In the genomic region with DNA sequence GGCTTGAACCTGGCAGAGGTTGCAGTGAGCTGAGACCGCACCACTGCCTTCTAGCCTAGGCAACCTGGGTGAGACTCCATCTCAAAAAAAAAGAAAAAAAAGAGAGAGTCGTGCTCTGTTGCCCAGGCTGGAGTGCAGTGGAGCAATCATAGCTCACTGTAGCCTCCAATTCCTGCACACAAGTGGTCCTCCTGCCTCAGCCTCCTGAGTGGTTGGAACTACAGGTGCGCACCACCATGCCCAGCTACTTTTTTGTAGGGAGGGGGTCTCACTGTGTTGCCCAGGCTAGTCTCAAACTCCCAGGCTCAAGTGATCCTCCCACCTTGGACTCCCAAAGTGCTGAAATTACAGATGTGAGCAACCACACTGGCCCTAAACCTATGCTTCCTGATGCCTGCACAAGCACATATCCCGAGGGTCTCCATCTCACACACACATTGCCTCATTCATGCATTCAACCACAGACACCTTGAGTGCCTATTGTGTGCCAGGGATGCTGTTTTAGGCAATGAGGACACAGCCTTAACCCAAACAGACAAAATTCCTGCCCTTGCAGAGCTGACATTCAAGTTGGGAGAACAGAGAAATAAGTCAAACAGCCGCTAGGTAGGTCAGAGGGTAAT, we compare ENCODE assay signal across 1 cellular context.
TF ChIP-seq lines count a peak whose summit lies in the region.

No MANE protein-coding gene starts in this region.

TF ChIP-seq in HepG2, 621 proteins besides CTCF, POLR2A, EP300 and RAD21:
- TF ChIP-seq TRIM24 (CRISPR knock-in tag; IDR thresholded peaks at IDR 0.05) = no peak
- TF ChIP-seq FOXJ3 (CRISPR knock-in tag; IDR thresholded peaks at IDR 0.05; ENCODE audit: borderline replicate concordance) = no peak
- TF ChIP-seq ZNF121 (CRISPR knock-in tag; IDR thresholded peaks at IDR 0.05) = peak; percentile 45
- TF ChIP-seq ZNF451 (CRISPR knock-in tag; IDR thresholded peaks at IDR 0.05) = no peak
- TF ChIP-seq MEF2D (CRISPR knock-in tag; IDR thresholded peaks at IDR 0.05) = no peak
- no peak for TF ChIP-seq ZSCAN21 (CRISPR knock-in tag; IDR thresholded peaks at IDR 0.05; ENCODE audit: borderline replicate concordance)
- TF ChIP-seq, protein P1, sequence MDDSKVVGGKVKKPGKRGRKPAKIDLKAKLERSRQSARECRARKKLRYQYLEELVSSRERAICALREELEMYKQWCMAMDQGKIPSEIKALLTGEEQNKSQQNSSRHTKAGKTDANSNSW (CRISPR knock-in tag; IDR thresholded peaks at IDR 0.05; ENCODE audit: borderline replicate concordance) = no peak
- no peak for TF ChIP-seq KDM4B (CRISPR knock-in tag; IDR thresholded peaks at IDR 0.05)
- TF ChIP-seq, protein P2, sequence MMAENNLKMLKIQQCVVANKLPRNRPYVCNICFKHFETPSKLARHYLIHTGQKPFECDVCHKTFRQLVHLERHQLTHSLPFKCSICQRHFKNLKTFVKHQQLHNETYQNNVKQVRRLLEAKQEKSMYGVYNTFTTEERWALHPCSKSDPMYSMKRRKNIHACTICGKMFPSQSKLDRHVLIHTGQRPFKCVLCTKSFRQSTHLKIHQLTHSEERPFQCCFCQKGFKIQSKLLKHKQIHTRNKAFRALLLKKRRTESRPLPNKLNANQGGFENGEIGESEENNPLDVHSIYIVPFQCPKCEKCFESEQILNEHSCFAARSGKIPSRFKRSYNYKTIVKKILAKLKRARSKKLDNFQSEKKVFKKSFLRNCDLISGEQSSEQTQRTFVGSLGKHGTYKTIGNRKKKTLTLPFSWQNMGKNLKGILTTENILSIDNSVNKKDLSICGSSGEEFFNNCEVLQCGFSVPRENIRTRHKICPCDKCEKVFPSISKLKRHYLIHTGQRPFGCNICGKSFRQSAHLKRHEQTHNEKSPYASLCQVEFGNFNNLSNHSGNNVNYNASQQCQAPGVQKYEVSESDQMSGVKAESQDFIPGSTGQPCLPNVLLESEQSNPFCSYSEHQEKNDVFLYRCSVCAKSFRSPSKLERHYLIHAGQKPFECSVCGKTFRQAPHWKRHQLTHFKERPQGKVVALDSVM (CRISPR knock-in tag; IDR thresholded peaks at IDR 0.05) = peak; percentile 78
- no peak for TF ChIP-seq ZNF615 (CRISPR knock-in tag; IDR thresholded peaks at IDR 0.05; ENCODE audit: borderline replicate concordance)
- TF ChIP-seq ZNF136 (CRISPR knock-in tag; IDR thresholded peaks at IDR 0.05; ENCODE audit: low read depth) = no peak
- TF ChIP-seq KDM2A (CRISPR knock-in tag; IDR thresholded peaks at IDR 0.05; ENCODE audit: borderline replicate concordance, low read depth) = no peak
- TF ChIP-seq SCMH1 (CRISPR knock-in tag; IDR thresholded peaks at IDR 0.05; ENCODE audit: borderline replicate concordance) = no peak
- no peak for TF ChIP-seq SP2 (CRISPR knock-in tag; IDR thresholded peaks at IDR 0.05)
- no peak for TF ChIP-seq ZHX2 (IDR thresholded peaks at IDR 0.05; ENCODE audit: low read depth)
- no peak for TF ChIP-seq ZHX2 (CRISPR knock-in tag; IDR thresholded peaks at IDR 0.05; ENCODE audit: borderline replicate concordance)
TF ChIP-seq in HepG2: peak in this region for 2.
